In genomic region chr5:139438707-139439012, GRCh38 we compare ENCODE assay signal across 8 cellular contexts.
A peak's percentile ranks its signal among the peaks of the same experiment; 100 is the strongest.
DNase-seq lines count a peak whose midpoint lies in the region; ATAC-seq and TF ChIP-seq lines count a peak whose summit lies in the region.

No MANE protein-coding gene starts in this region.

- H3K27me3 ChIP-seq in BLaER1 treated with 17β-estradiol and CSF1 and Interleukin-3, amounts not matched to agents 10 nM and 100 nM: no peaks in the 10 kb centered on the region
- H3K27me3 ChIP-seq in KMS-11 (ENCODE audit: insufficient read depth, low read depth): no peaks in the 10 kb centered on the region

- peaks cover 22 to 38% (median 29%) of the 10 kb centered on the region in 10 experiments for H3K4me1 ChIP-seq in BLaER1 treated with 17β-estradiol and CSF1 and Interleukin-3, amounts not matched to agents 10 nM and 100 nM
- peaks cover 29% of the 10 kb centered on the region for H3K4me1 ChIP-seq in KMS-11 (ENCODE audit: low read depth, poor library complexity, severe bottlenecking)

- H3K9me3 Mint-ChIP-seq in nephron progenitor cell: no peaks in the 10 kb centered on the region

- peaks cover 21% of the 10 kb centered on the region for H3K36me3 Mint-ChIP-seq in nephron progenitor cell (ENCODE audit: low read depth)

- peak overlapping the region; percentile 24 to 94 (median 90); a peak in 14 of 22 replicates for H3K9ac ChIP-seq in BLaER1 treated with 17β-estradiol and CSF1 and Interleukin-3, amounts not matched to agents 10 nM and 100 nM
- no peak overlapping the region; the same call in 1 of the 2 replicates for H3K9ac ChIP-seq in KMS-11

- H3K9me3 ChIP-seq in BLaER1 treated with 17β-estradiol and CSF1 and Interleukin-3, amounts not matched to agents 10 nM and 100 nM (replicated peaks in 1 of 11): no peaks in the 10 kb centered on the region

- peak overlapping the region; percentile 96 for H3K4me3 Mint-ChIP-seq in nephron progenitor cell

- H3K4me1 Mint-ChIP-seq in nephron progenitor cell: peaks cover 39% of the 10 kb centered on the region

- peak overlapping the region; percentile 97 for H2AFZ ChIP-seq in KMS-11 (ENCODE audit: low read depth)

- peak overlapping the region; percentile 71 to 90 (median 80) for H3K4me3 ChIP-seq in BLaER1 treated with 17β-estradiol and CSF1 and Interleukin-3, amounts not matched to agents 10 nM and 100 nM
- H3K4me3 ChIP-seq in KMS-11 (IDR thresholded peaks at IDR 0.05; ENCODE audit: insufficient read depth, low read depth, low read length): no peak overlapping the region

- peak overlapping the region; percentile 73 to 94 (median 80) for H3K4me2 ChIP-seq in BLaER1 treated with 17β-estradiol and CSF1 and Interleukin-3, amounts not matched to agents 10 nM and 100 nM
- H3K4me2 ChIP-seq in KMS-11: peak overlapping the region; percentile 100

- 0 out of 22 replicates have a peak overlapping the region, but pooled peaks of 2 of the 11 experiments have one; percentile 87 to 94 for H3K27ac ChIP-seq in BLaER1 treated with 17β-estradiol and CSF1 and Interleukin-3, amounts not matched to agents 10 nM and 100 nM
- H3K27ac ChIP-seq in KMS-11: no peak overlapping the region
- H3K27ac ChIP-seq in cingulate gyrus (ENCODE audit: low read depth, low read length): peak overlapping the region; percentile 77

- no peaks in the 10 kb centered on the region for H4K20me1 ChIP-seq in BLaER1 treated with 17β-estradiol and CSF1 and Interleukin-3, amounts not matched to agents 10 nM and 100 nM
- H4K20me1 ChIP-seq in KMS-11 (ENCODE audit: insufficient read depth): no peaks in the 10 kb centered on the region

- H3K79me2 ChIP-seq in KMS-11 (ENCODE audit: insufficient read depth, low read depth): no peaks in the 10 kb centered on the region

- ATAC-seq in GM18867 (IDR thresholded peaks at IDR 0.05; ENCODE audit: unreplicated experiment) (no peak), GM19395 (IDR thresholded peaks at IDR 0.05; ENCODE audit: unreplicated experiment) (no peak)

- TF ChIP-seq CTCF in KMS-11 (conservative IDR thresholded peaks at IDR 0.05; ENCODE audit: low read depth, low read length) (no peak), nephron progenitor cell (IDR thresholded peaks at IDR 0.05) (no peak)

- H3K27ac Mint-ChIP-seq in nephron progenitor cell: no peak overlapping the region

- DNase-seq in nephron progenitor cell (no peak), inferior parietal cortex (ENCODE audit: extremely low spot score) (no peak)
- DNase-seq in stimulated activated CD4-positive, alpha-beta T cell treated with anti-CD3 and anti-CD28 coated beads, Interleukin-4, amount 100 ng/mL, for 4 hours: no peak

- peaks cover 12% of the 10 kb centered on the region for H3K27me3 Mint-ChIP-seq in nephron progenitor cell (ENCODE audit: low read depth, poor library complexity)

- H3K36me3 ChIP-seq in BLaER1 treated with 17β-estradiol and CSF1 and Interleukin-3, amounts not matched to agents 10 nM and 100 nM: peaks cover 6 to 31% (median 18%) of the 10 kb centered on the region in 11 experiments; a peak in 12 of 22 replicates
- no peaks in the 10 kb centered on the region for H3K36me3 ChIP-seq in KMS-11 (ENCODE audit: insufficient read depth)
